In genomic region chr5:173328896-173329369, GRCh38 we compare ENCODE assay signal across 8 cellular contexts. TPM values are rescaled to one million over a fixed set of nuclear protein-coding genes. Genes with fewer than 3 reads are reported as not detected.
DNase-seq lines count a peak whose midpoint lies in the region; ATAC-seq and TF ChIP-seq lines count a peak whose summit lies in the region.

No MANE protein-coding gene starts in this region.

- ATAC-seq in thoracic aorta (ENCODE audit: insufficient number of reproducible peaks, low FRiP score, low read depth) (no peak), HG03354 (IDR thresholded peaks at IDR 0.05; ENCODE audit: poor library complexity, severe bottlenecking, unreplicated experiment) (no peak), GM21381 (IDR thresholded peaks at IDR 0.05; ENCODE audit: unreplicated experiment) (no peak)

- H3K27ac ChIP-seq in iPS DF 6.9 (ENCODE audit: low read length) (no peak overlapping the region), thoracic aorta (no peak overlapping the region)

- peak overlapping the region; percentile 60; the same call in 1 of the 2 replicates for H3K4me3 ChIP-seq in iPS DF 6.9 (ENCODE audit: low read length)
- H3K4me3 ChIP-seq in thoracic aorta = peak overlapping the region; percentile 70

- H3K36me3 ChIP-seq in iPS DF 6.9 (ENCODE audit: control insufficient read depth, insufficient read depth, low read length) (peaks cover 15% of the 10 kb centered on the region), thoracic aorta (no peaks in the 10 kb centered on the region)

- H3K27me3 ChIP-seq in iPS DF 6.9 (ENCODE audit: control insufficient read depth, insufficient read depth, low read length) (no peaks in the 10 kb centered on the region; the same call in 1 of the 2 replicates), thoracic aorta (replicated peaks; ENCODE audit: insufficient read depth) (peaks cover 12% of the 10 kb centered on the region)

- H3K4me1 ChIP-seq in iPS DF 6.9 (ENCODE audit: control insufficient read depth, insufficient read depth, low read length) (peaks cover 4% of the 10 kb centered on the region; the same call in 1 of the 2 replicates), thoracic aorta (ENCODE audit: control insufficient read depth in 1 of 2, low read depth in 2 of 2) (peaks cover 30 to 41% of the 10 kb centered on the region in 2 donors)

- no CpG with 5 or more reads among the region's 19 CpGs for WGBS in iPS DF 6.9 (ENCODE audit: insufficient coverage, insufficient read length)

- no peaks in the 10 kb centered on the region for H3K9me3 ChIP-seq in iPS DF 6.9 (ENCODE audit: control insufficient read depth, insufficient read depth, low read length)
- H3K9me3 ChIP-seq in thoracic aorta = no peaks in the 10 kb centered on the region

- no peak for TF ChIP-seq CTCF in thoracic aorta (IDR thresholded peaks at IDR 0.05)

- DNase-seq in ELF-1 (ENCODE audit: low read depth, low spot score) (peak; percentile 95), KG1 (lab: John Stamatoyannopoulos, UW) (peak; percentile 42), iPS DF 6.9 (ENCODE audit: low read depth, low spot score) (no peak), thoracic aorta (ENCODE audit: low spot score) (no peak), superior temporal gyrus (ENCODE audit: extremely low spot score) (no peak)
- peak; percentile 37 for DNase-seq in activated naive CD4-positive, alpha-beta T cell treated with anti-CD3 and anti-CD28 coated beads, Interleukin-2, amount 50 U/mL, for 16 hours

RNA-seq across cellular contexts. Expression of gene STC2, which starts 0.7 kb away (rescaled TPM):
- total RNA-seq in thoracic aorta = 1 to 10 TPM; 2.0 to 8.8 TPM

Comparison
In these comparisons a context has a peak if more than half of its experiments do, and no peak if none do; other contexts are left out.
1. DNase-seq: peak in ELF-1 (single experiment), KG1 (single experiment) and activated naive CD4-positive, alpha-beta T cell treated with anti-CD3 and anti-CD28 coated beads, Interleukin-2, amount 50 U/mL, for 16 hours (single experiment); none in iPS DF 6.9 (single experiment), thoracic aorta (single experiment) and superior temporal gyrus (single experiment).